ENCODE assay signal across 1 cellular context in the genomic region with DNA sequence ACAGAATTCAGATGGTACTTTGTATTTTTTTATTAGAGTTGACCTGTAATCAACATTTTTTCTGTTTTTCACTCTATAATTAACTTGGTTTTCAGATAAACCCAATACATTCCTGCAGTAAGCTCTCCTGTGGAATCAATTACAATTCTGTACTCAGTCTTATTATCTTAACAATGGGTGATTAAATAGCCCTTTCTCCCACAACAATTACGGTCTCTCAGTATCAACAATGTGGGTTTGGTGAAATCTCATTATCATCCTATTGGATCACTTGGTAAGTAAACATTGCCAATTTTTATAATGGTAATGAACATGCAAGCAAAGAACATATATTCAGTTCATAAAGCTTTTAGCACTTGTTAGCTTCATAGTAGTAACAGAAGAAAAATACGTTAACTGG.
TF ChIP-seq lines count a peak whose summit lies in the region.

No MANE protein-coding gene starts in this region.

TF ChIP-seq in GM23338, 12 proteins besides CTCF, POLR2A, EP300 and RAD21 (continued from another document):
- TF ChIP-seq, protein P1, sequence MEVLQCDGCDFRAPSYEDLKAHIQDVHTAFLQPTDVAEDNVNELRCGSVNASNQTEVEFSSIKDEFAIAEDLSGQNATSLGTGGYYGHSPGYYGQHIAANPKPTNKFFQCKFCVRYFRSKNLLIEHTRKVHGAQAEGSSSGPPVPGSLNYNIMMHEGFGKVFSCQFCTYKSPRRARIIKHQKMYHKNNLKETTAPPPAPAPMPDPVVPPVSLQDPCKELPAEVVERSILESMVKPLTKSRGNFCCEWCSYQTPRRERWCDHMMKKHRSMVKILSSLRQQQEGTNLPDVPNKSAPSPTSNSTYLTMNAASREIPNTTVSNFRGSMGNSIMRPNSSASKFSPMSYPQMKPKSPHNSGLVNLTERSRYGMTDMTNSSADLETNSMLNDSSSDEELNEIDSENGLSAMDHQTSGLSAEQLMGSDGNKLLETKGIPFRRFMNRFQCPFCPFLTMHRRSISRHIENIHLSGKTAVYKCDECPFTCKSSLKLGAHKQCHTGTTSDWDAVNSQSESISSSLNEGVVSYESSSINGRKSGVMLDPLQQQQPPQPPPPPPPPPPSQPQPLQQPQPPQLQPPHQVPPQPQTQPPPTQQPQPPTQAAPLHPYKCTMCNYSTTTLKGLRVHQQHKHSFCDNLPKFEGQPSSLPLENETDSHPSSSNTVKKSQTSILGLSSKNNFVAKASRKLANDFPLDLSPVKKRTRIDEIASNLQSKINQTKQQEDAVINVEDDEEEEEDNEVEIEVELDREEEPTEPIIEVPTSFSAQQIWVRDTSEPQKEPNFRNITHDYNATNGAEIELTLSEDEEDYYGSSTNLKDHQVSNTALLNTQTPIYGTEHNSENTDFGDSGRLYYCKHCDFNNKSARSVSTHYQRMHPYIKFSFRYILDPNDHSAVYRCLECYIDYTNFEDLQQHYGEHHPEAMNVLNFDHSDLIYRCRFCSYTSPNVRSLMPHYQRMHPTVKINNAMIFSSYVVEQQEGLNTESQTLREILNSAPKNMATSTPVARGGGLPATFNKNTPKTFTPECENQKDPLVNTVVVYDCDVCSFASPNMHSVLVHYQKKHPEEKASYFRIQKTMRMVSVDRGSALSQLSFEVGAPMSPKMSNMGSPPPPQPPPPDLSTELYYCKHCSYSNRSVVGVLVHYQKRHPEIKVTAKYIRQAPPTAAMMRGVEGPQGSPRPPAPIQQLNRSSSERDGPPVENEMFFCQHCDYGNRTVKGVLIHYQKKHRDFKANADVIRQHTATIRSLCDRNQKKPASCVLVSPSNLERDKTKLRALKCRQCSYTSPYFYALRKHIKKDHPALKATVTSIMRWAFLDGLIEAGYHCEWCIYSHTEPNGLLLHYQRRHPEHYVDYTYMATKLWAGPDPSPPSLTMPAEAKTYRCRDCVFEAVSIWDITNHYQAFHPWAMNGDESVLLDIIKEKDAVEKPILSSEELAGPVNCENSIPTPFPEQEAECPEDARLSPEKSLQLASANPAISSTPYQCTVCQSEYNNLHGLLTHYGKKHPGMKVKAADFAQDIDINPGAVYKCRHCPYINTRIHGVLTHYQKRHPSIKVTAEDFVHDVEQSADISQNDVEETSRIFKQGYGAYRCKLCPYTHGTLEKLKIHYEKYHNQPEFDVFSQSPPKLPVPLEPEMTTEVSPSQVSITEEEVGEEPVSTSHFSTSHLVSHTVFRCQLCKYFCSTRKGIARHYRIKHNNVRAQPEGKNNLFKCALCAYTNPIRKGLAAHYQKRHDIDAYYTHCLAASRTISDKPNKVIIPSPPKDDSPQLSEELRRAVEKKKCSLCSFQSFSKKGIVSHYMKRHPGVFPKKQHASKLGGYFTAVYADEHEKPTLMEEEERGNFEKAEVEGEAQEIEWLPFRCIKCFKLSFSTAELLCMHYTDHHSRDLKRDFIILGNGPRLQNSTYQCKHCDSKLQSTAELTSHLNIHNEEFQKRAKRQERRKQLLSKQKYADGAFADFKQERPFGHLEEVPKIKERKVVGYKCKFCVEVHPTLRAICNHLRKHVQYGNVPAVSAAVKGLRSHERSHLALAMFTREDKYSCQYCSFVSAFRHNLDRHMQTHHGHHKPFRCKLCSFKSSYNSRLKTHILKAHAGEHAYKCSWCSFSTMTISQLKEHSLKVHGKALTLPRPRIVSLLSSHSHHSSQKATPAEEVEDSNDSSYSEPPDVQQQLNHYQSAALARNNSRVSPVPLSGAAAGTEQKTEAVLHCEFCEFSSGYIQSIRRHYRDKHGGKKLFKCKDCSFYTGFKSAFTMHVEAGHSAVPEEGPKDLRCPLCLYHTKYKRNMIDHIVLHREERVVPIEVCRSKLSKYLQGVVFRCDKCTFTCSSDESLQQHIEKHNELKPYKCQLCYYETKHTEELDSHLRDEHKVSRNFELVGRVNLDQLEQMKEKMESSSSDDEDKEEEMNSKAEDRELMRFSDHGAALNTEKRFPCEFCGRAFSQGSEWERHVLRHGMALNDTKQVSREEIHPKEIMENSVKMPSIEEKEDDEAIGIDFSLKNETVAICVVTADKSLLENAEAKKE (CRISPR knock-in tag; IDR thresholded peaks at IDR 0.05), result no peak
TF ChIP-seq in GM23338: peak in this region for 1.
